In genomic region chr19:18202759-18203407, GRCh38 we compare ENCODE assay signal across 8 cellular contexts. TPM values are rescaled to one million over a fixed set of nuclear protein-coding genes. Genes with fewer than 3 reads are reported as not detected.
A peak's percentile ranks its signal among the peaks of the same experiment; 100 is the strongest.
DNase-seq lines count a peak whose midpoint lies in the region; ATAC-seq, FAIRE-seq and TF ChIP-seq lines count a peak whose summit lies in the region.

No MANE protein-coding gene starts in this region.

- H3K27me3 Mint-ChIP-seq in CD4-positive, CD25-positive, alpha-beta regulatory T cell, result peaks cover 2% of the 10 kb centered on the region

- no peak for FAIRE-seq in pancreas (lab: Jason Lieb, UNC)

- peak in 1 of 3 donors; percentile 34 for DNase-seq in CD4-positive, CD25-positive, alpha-beta regulatory T cell
- peak; percentile 73 for DNase-seq in activated CD8-positive, alpha-beta memory T cell treated with anti-CD3 and anti-CD28 coated beads for 24 hours
- peak in 1 of 2 donors; percentile 42 for DNase-seq in foreskin fibroblast
- DNase-seq in pancreas, result peak in 4 of 6 donors; percentile 45 to 82 (median 64)
- no peak for DNase-seq in T1000 (lab: John Stamatoyannopoulos, UW)
- DNase-seq in CD1c-positive myeloid dendritic cell (ENCODE audit: extremely low spot score), result no peak

- peak overlapping the region; percentile 66 for H3K4me3 ChIP-seq in CD4-positive, CD25-positive, alpha-beta regulatory T cell (ENCODE audit: low read depth, low read length)
- H3K4me3 ChIP-seq in foreskin fibroblast (ENCODE audit: low read depth in 1 of 2, low read length in 2 of 2) (peak overlapping the region; percentile 80 to 90), pancreas (peak overlapping the region; percentile 30 to 59 (median 49))

- intact Hi-C loops in pancreas (cut with DNase I), result no loop called here

- H3K27ac ChIP-seq in CD4-positive, CD25-positive, alpha-beta regulatory T cell (ENCODE audit: insufficient read depth, low read length, poor library complexity, severe bottlenecking), result peak overlapping the region; percentile 75
- no peak overlapping the region for H3K27ac ChIP-seq in pancreas

- 8% methylated on average over 33 of the region's 33 CpGs for WGBS in pancreas, 2 donors

- H3K9me3 Mint-ChIP-seq in CD4-positive, CD25-positive, alpha-beta regulatory T cell, result no peaks in the 10 kb centered on the region

- peak overlapping the region; percentile 94 to 97 (median 94) for H3K4me3 Mint-ChIP-seq in CD4-positive, CD25-positive, alpha-beta regulatory T cell

- no peaks in the 10 kb centered on the region for H3K36me3 ChIP-seq in CD4-positive, CD25-positive, alpha-beta regulatory T cell (ENCODE audit: control insufficient read depth, insufficient read depth, low read length)
- H3K36me3 ChIP-seq in pancreas, result no peaks in the 10 kb centered on the region

- H3K27ac Mint-ChIP-seq in CD4-positive, CD25-positive, alpha-beta regulatory T cell, result peak overlapping the region in 2 of 3 donors; percentile 94 to 97

- H3K9me3 ChIP-seq in CD4-positive, CD25-positive, alpha-beta regulatory T cell (ENCODE audit: control insufficient read depth in 2 of 2, low read length in 2 of 2), result no peaks in the 10 kb centered on the region
- H3K9me3 ChIP-seq in pancreas, result no peaks in the 10 kb centered on the region

- ATAC-seq in CD4-positive, CD25-positive, alpha-beta regulatory T cell (ENCODE audit: low read depth in 2 of 2), result no peak
- no peak for ATAC-seq in pancreas
- no peak for ATAC-seq in HG03280 (IDR thresholded peaks at IDR 0.05; ENCODE audit: unreplicated experiment)

- peaks cover 24% of the 10 kb centered on the region for H3K4me1 ChIP-seq in CD4-positive, CD25-positive, alpha-beta regulatory T cell (ENCODE audit: control insufficient read depth, insufficient read depth, low read length, poor library complexity, severe bottlenecking)
- H3K4me1 ChIP-seq in pancreas, result peaks cover 0 to 3% (median 0%) of the 10 kb centered on the region in 3 donors

- no peak for TF ChIP-seq EP300 in Ishikawa (IDR thresholded peaks at IDR 0.05; ENCODE audit: borderline replicate concordance)

- peak; percentile 46 for TF ChIP-seq RAD21 in Ishikawa (IDR thresholded peaks at IDR 0.05; ENCODE audit: low read depth)

- H3K27me3 ChIP-seq in CD4-positive, CD25-positive, alpha-beta regulatory T cell (ENCODE audit: control insufficient read depth, insufficient read depth, low read length), result no peaks in the 10 kb centered on the region
- H3K27me3 ChIP-seq in pancreas, result no peaks in the 10 kb centered on the region

- H3K4me1 Mint-ChIP-seq in CD4-positive, CD25-positive, alpha-beta regulatory T cell, result peaks cover 4 to 35% (median 7%) of the 10 kb centered on the region in 4 donors

- peaks cover 8% of the 10 kb centered on the region for H3K36me3 Mint-ChIP-seq in CD4-positive, CD25-positive, alpha-beta regulatory T cell

- TF ChIP-seq CTCF in foreskin fibroblast (IDR thresholded peaks at IDR 0.05; ENCODE audit: low read depth, low read length) (peak; percentile 22), pancreas (IDR thresholded peaks at IDR 0.05) (no peak)

TF ChIP-seq in Ishikawa, 13 proteins besides CTCF, POLR2A, EP300 and RAD21:
- TF ChIP-seq MAX (IDR thresholded peaks at IDR 0.05), result peak; percentile 92
- no peak for TF ChIP-seq REST (IDR thresholded peaks at IDR 0.05; ENCODE audit: low read depth)
- no peak for TF ChIP-seq CREB1 (IDR thresholded peaks at IDR 0.05; ENCODE audit: low read depth)
- TF ChIP-seq TCF12 (IDR thresholded peaks at IDR 0.05; ENCODE audit: low read depth), result no peak
- TF ChIP-seq ZBTB7A (IDR thresholded peaks at IDR 0.05; ENCODE audit: low read depth), result no peak
- TF ChIP-seq CEBPB (IDR thresholded peaks at IDR 0.05), result no peak
- TF ChIP-seq USF1 (IDR thresholded peaks at IDR 0.05), result peak; percentile 80

RNA-seq across cellular contexts. Expression of gene RAB3A, which starts 1.0 kb away (rescaled TPM):
- total RNA-seq in CD4-positive, CD25-positive, alpha-beta regulatory T cell, result 5.1 TPM
- 1 to 10 TPM in 2 of 4 donors, under 1 TPM in 2; 0.87 to 1.6 (median 1.2) TPM for polyA plus RNA-seq in CD4-positive, CD25-positive, alpha-beta regulatory T cell
- total RNA-seq in pancreas, result 1 to 10 TPM in 5 of 6 donors, under 1 TPM in 1; 0.79 to 2.6 (median 1.6) TPM
- polyA plus RNA-seq in pancreas, result 1 to 10 TPM; 2.3 to 4.4 TPM

RNA-seq across cellular contexts. Expression of gene MPV17L2, which starts 9.9 kb away (rescaled TPM):
- total RNA-seq in CD4-positive, CD25-positive, alpha-beta regulatory T cell, result 5.5 TPM
- 10 to 100 TPM; 11.3 to 20.8 (median 13.9) TPM for polyA plus RNA-seq in CD4-positive, CD25-positive, alpha-beta regulatory T cell
- total RNA-seq in pancreas, result 1 to 10 TPM; 2.8 to 6.2 (median 4.0) TPM
- 10 to 100 TPM in 1 of 2 donors, 1 to 10 TPM in 1; 9.9 to 10.4 TPM for polyA plus RNA-seq in pancreas

RNA-seq across cellular contexts. Expression of gene PDE4C, which starts 23.4 kb away (rescaled TPM):
- total RNA-seq in CD4-positive, CD25-positive, alpha-beta regulatory T cell, result not detected
- polyA plus RNA-seq in CD4-positive, CD25-positive, alpha-beta regulatory T cell, result not detected
- under 1 TPM in 5 of 6 donors, not detected in 1; 0.12 to 0.59 (median 0.37) TPM for total RNA-seq in pancreas
- polyA plus RNA-seq in pancreas, result 1 to 10 TPM in 1 of 2 donors, under 1 TPM in 1; 0.16 to 1.3 TPM

RNA-seq across cellular contexts. Expression of gene IFI30, which starts 29.3 kb away (rescaled TPM):
- total RNA-seq in CD4-positive, CD25-positive, alpha-beta regulatory T cell, result 2.3 TPM
- polyA plus RNA-seq in CD4-positive, CD25-positive, alpha-beta regulatory T cell, result 10 to 100 TPM in 2 of 4 donors, 1 to 10 TPM in 2; 7.1 to 17.8 (median 9.7) TPM
- total RNA-seq in pancreas, result 100 to 1,000 TPM in 1 of 6 donors, 10 to 100 TPM in 5; 12.2 to 108 (median 23.2) TPM
- 10 to 100 TPM; 21.4 to 22.2 TPM for polyA plus RNA-seq in pancreas

RNA-seq across cellular contexts. Expression of gene PIK3R2, which starts 49.9 kb away (rescaled TPM):
- 9.4 TPM for total RNA-seq in CD4-positive, CD25-positive, alpha-beta regulatory T cell
- polyA plus RNA-seq in CD4-positive, CD25-positive, alpha-beta regulatory T cell, result 1 to 10 TPM in 2 of 4 donors, under 1 TPM in 2; 0.42 to 3.6 (median 2.0) TPM
- total RNA-seq in pancreas, result 10 to 100 TPM; 11.6 to 21.2 (median 12.2) TPM
- polyA plus RNA-seq in pancreas, result 1 to 10 TPM; 4.3 to 6.5 TPM

Comparison
In these comparisons a context has a peak if more than half of its experiments do, and no peak if none do; other contexts are left out.
1. DNase-seq: peak in activated CD8-positive, alpha-beta memory T cell treated with anti-CD3 and anti-CD28 coated beads for 24 hours (single experiment) and pancreas (4 of 6); none in T1000 (single experiment) and CD1c-positive myeloid dendritic cell (single experiment).
2. Peak in every context shown above with its lines, with median percentiles within 50 percentile points of each other: H3K4me3 ChIP-seq.